In genomic region chr6:167113935-167114910, GRCh38 we compare ENCODE assay signal across 11 cellular contexts. TPM values are rescaled to one million over a fixed set of nuclear protein-coding genes. Genes with fewer than 3 reads are reported as not detected.
DNase-seq lines count a peak whose midpoint lies in the region; ATAC-seq and TF ChIP-seq lines count a peak whose summit lies in the region.
"Had no signal": no experiment of that assay in that cellular context is flagged by ENCODE, and none has a peak within 500 bp of the region (broad histone marks: within the 10 kb centered on the region; RNA-seq: fewer than 3 reads in every experiment).

No MANE protein-coding gene starts in this region.

- no peak for TF ChIP-seq EP300 in SK-N-SH (IDR thresholded peaks at IDR 0.05; ENCODE audit: borderline replicate concordance in 1 of 2, low read depth in 1 of 2, low read length in 1 of 2)

- 52% methylated on average over 19 of the region's 25 CpGs for WGBS in SK-N-SH (ENCODE audit: low lambda C conversion rate)

- H3K36me3 ChIP-seq in SK-N-SH (replicated peaks in 1 of 2; ENCODE audit: control insufficient read depth in 1 of 2, insufficient read depth in 2 of 2, low read length in 1 of 2) (no peaks in the 10 kb centered on the region), ascending aorta (no peaks in the 10 kb centered on the region)

- no peak overlapping the region for H2AFZ ChIP-seq in SK-N-SH (ENCODE audit: low read depth)

- no peak overlapping the region for H3K4me2 ChIP-seq in SK-N-SH

- intact Hi-C loops in ascending aorta (cut with DNase I), result no loop called here

- no peaks in the 10 kb centered on the region for H3K9me2 ChIP-seq in SK-N-SH

- no peaks in the 10 kb centered on the region for H3K79me2 ChIP-seq in SK-N-SH (ENCODE audit: insufficient read depth)

- H3K9me3 ChIP-seq in SK-N-SH (no peaks in the 10 kb centered on the region), ascending aorta (no peaks in the 10 kb centered on the region)

- H4K20me1 ChIP-seq in SK-N-SH (ENCODE audit: insufficient read depth), result no peaks in the 10 kb centered on the region

- POLR2A ChIA-PET in SK-N-SH (lab: Yijun Ruan, JAX), result no interaction called here

- H3K4me3 ChIP-seq in SK-N-SH (ENCODE audit: low read depth in 2 of 2, low read length in 1 of 2) (no peak overlapping the region), ascending aorta (no peak overlapping the region)

- H3K4me1 ChIP-seq in SK-N-SH (ENCODE audit: control insufficient read depth in 1 of 2, insufficient read depth in 2 of 2, low read depth in 1 of 2, low read length in 1 of 2), result peaks cover 0 to 4% of the 10 kb centered on the region in 2 experiments; a peak in 1 of 4 replicates
- H3K4me1 ChIP-seq in ascending aorta, result no peaks in the 10 kb centered on the region

- no peak overlapping the region for H3K27ac ChIP-seq in SK-N-SH (ENCODE audit: low read depth in 2 of 2, low read length in 1 of 2)
- H3K27ac ChIP-seq in ascending aorta, result no peak overlapping the region
- H3K27ac ChIP-seq: 22Rv1 had no signal

- H3K9ac ChIP-seq in SK-N-SH, result no peak overlapping the region

- ATAC-seq in SK-N-SH treated with all-trans-retinoic acid at 6 μM for 48 hours (no peak), HG02884 (IDR thresholded peaks at IDR 0.05; ENCODE audit: unreplicated experiment) (peak; percentile 86)
- ATAC-seq: right cardiac atrium had no signal

- H3F3A ChIP-seq in SK-N-SH (replicated peaks; ENCODE audit: insufficient read depth), result no peaks in the 10 kb centered on the region

- TF ChIP-seq CTCF in SK-N-SH (IDR thresholded peaks at IDR 0.05) (no peak), ascending aorta (IDR thresholded peaks at IDR 0.05) (no peak)

- no peak for TF ChIP-seq RAD21 in SK-N-SH (IDR thresholded peaks at IDR 0.05; ENCODE audit: low read length)

- H3K27me3 ChIP-seq in SK-N-SH (ENCODE audit: insufficient read depth) (no peaks in the 10 kb centered on the region), ascending aorta (no peaks in the 10 kb centered on the region)

- DNase-seq in SK-N-SH (peak; percentile 34), ascending aorta (ENCODE audit: low spot score in 2 of 2) (no peak), DMS 273 (lab: John Stamatoyannopoulos, UW; ENCODE audit: unreplicated experiment) (no peak), cortex of kidney (lab: John Stamatoyannopoulos, UW) (no peak)
- peak; percentile 63 for DNase-seq in activated CD4-positive, alpha-beta T cell treated with anti-CD3 and anti-CD28 coated beads for 48 hours
- peak; percentile 48 for DNase-seq in stimulated activated CD4-positive, alpha-beta T cell treated with anti-CD3 and anti-CD28 coated beads, Interleukin-4, amount 100 ng/mL, for 1 hour
- DNase-seq: NCI-H226, right cardiac atrium had no signal

- CTCF ChIA-PET in SK-N-SH (lab: Yijun Ruan, JAX), result interaction anchor here (0.6 to 1.9 kb wide), 3 partner anchors 27 to 339 kb away, joined by 4 to 6 read pairs (median 5); no protein-coding TSS in a partner anchor

TF ChIP-seq in SK-N-SH, 30 proteins besides CTCF, POLR2A, EP300 and RAD21 (continues in another document):
- TF ChIP-seq NRF1 (IDR thresholded peaks at IDR 0.05; ENCODE audit: low read depth, low read length) (no peak), TAF1 (IDR thresholded peaks at IDR 0.05; ENCODE audit: borderline replicate concordance, low read depth, low read length) (no peak), GABPA (IDR thresholded peaks at IDR 0.05; ENCODE audit: low read depth) (no peak), NFIC (IDR thresholded peaks at IDR 0.05; ENCODE audit: borderline replicate concordance) (no peak), CHD2 (IDR thresholded peaks at IDR 0.05; ENCODE audit: low read length, partially characterized antibody) (no peak), EZH2phosphoT487 (IDR thresholded peaks at IDR 0.05; ENCODE audit: borderline replicate concordance, low read depth) (no peak)
- TF ChIP-seq, protein P1, sequence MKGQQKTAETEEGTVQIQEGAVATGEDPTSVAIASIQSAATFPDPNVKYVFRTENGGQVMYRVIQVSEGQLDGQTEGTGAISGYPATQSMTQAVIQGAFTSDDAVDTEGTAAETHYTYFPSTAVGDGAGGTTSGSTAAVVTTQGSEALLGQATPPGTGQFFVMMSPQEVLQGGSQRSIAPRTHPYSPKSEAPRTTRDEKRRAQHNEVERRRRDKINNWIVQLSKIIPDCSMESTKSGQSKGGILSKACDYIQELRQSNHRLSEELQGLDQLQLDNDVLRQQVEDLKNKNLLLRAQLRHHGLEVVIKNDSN (IDR thresholded peaks at IDR 0.05; ENCODE audit: borderline replicate concordance, low read depth), result no peak
- TF ChIP-seq, protein P2, sequence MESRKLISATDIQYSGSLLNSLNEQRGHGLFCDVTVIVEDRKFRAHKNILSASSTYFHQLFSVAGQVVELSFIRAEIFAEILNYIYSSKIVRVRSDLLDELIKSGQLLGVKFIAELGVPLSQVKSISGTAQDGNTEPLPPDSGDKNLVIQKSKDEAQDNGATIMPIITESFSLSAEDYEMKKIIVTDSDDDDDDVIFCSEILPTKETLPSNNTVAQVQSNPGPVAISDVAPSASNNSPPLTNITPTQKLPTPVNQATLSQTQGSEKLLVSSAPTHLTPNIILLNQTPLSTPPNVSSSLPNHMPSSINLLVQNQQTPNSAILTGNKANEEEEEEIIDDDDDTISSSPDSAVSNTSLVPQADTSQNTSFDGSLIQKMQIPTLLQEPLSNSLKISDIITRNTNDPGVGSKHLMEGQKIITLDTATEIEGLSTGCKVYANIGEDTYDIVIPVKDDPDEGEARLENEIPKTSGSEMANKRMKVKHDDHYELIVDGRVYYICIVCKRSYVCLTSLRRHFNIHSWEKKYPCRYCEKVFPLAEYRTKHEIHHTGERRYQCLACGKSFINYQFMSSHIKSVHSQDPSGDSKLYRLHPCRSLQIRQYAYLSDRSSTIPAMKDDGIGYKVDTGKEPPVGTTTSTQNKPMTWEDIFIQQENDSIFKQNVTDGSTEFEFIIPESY (IDR thresholded peaks at IDR 0.05; ENCODE audit: borderline replicate concordance, low read depth), result no peak

TF ChIP-seq in SK-N-SH treated with all-trans-retinoic acid at 6 μM for 48 hours, 23 proteins besides CTCF, POLR2A, EP300 and RAD21:
- TF ChIP-seq ARNTL (CRISPR knock-in tag; IDR thresholded peaks at IDR 0.05; ENCODE audit: borderline replicate concordance, low read depth) (no peak), RARB (CRISPR knock-in tag; IDR thresholded peaks at IDR 0.05) (no peak), CSDC2 (CRISPR knock-in tag; IDR thresholded peaks at IDR 0.05) (no peak)
- TF ChIP-seq, protein P3, sequence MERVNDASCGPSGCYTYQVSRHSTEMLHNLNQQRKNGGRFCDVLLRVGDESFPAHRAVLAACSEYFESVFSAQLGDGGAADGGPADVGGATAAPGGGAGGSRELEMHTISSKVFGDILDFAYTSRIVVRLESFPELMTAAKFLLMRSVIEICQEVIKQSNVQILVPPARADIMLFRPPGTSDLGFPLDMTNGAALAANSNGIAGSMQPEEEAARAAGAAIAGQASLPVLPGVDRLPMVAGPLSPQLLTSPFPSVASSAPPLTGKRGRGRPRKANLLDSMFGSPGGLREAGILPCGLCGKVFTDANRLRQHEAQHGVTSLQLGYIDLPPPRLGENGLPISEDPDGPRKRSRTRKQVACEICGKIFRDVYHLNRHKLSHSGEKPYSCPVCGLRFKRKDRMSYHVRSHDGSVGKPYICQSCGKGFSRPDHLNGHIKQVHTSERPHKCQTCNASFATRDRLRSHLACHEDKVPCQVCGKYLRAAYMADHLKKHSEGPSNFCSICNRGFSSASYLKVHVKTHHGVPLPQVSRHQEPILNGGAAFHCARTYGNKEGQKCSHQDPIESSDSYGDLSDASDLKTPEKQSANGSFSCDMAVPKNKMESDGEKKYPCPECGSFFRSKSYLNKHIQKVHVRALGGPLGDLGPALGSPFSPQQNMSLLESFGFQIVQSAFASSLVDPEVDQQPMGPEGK (CRISPR knock-in tag; IDR thresholded peaks at IDR 0.05; ENCODE audit: borderline replicate concordance), result no peak

RNA-seq across cellular contexts. Expression of gene CCR6, which starts 8.7 kb away (rescaled TPM):
- polyA plus RNA-seq in SK-N-SH (2012; rRNA removed), result not detected in 2 replicates
- polyA plus RNA-seq in SK-N-SH (2012; cell fraction: cytosol; rRNA removed), result not detected in 2 replicates
- polyA plus RNA-seq in SK-N-SH (2012; cell fraction: nucleus; rRNA removed), result not detected in 2 replicates
- not detected for total RNA-seq in ascending aorta
- total RNA-seq: right cardiac atrium had no signal
- polyA plus RNA-seq: right cardiac atrium had no signal

RNA-seq across cellular contexts. Expression of gene GPR31, which starts 43.6 kb away (rescaled TPM):
- polyA plus RNA-seq in SK-N-SH (2012; rRNA removed), result not detected in 2 replicates
- polyA plus RNA-seq in SK-N-SH (2012; cell fraction: cytosol; rRNA removed), result not detected in 2 replicates
- polyA plus RNA-seq in SK-N-SH (2012; cell fraction: nucleus; rRNA removed), result not detected in 2 replicates
- not detected for total RNA-seq in ascending aorta
- total RNA-seq: right cardiac atrium had no signal
- polyA plus RNA-seq: right cardiac atrium had no signal

Comparison
In these comparisons a context has a peak if more than half of its experiments do, and no peak if none do; other contexts are left out.
1. DNase-seq: peak in SK-N-SH (single experiment), activated CD4-positive, alpha-beta T cell treated with anti-CD3 and anti-CD28 coated beads for 48 hours (single experiment) and stimulated activated CD4-positive, alpha-beta T cell treated with anti-CD3 and anti-CD28 coated beads, Interleukin-4, amount 100 ng/mL, for 1 hour (single experiment); none in ascending aorta (0 of 2), DMS 273 (single experiment) and cortex of kidney (single experiment).